In genomic region chr6:154169193-154169847, GRCh38 we compare ENCODE assay signal across 1 cellular context.
TF ChIP-seq lines count a peak whose summit lies in the region.

No MANE protein-coding gene starts in this region.

TF ChIP-seq in SK-N-SH treated with all-trans-retinoic acid at 6 μM for 48 hours, 23 proteins besides CTCF, POLR2A, EP300 and RAD21 (continued from another document):
- TF ChIP-seq TSHZ2 (CRISPR knock-in tag; IDR thresholded peaks at IDR 0.05) = no peak
- TF ChIP-seq CSDC2 (CRISPR knock-in tag; IDR thresholded peaks at IDR 0.05) = no peak
- no peak for TF ChIP-seq SNAI2 (CRISPR knock-in tag; IDR thresholded peaks at IDR 0.05)
- TF ChIP-seq PATZ1 (CRISPR knock-in tag; IDR thresholded peaks at IDR 0.05; ENCODE audit: borderline replicate concordance) = no peak
TF ChIP-seq in SK-N-SH treated with all-trans-retinoic acid at 6 μM for 48 hours: peak in this region for 0.
